Comparison of ENCODE assay signal across 2 cellular contexts in genomic region chr10:44398747-44399477, GRCh38.
TF ChIP-seq lines count a peak whose summit lies in the region.

No MANE protein-coding gene starts in this region.

TF ChIP-seq in H1, 55 proteins besides CTCF, POLR2A, EP300 and RAD21:
- TF ChIP-seq CEBPB (IDR thresholded peaks at IDR 0.05; ENCODE audit: low read depth, low read length) (no peak), GTF2F1 (IDR thresholded peaks at IDR 0.05; ENCODE audit: borderline replicate concordance, low read depth, low read length) (no peak), SIX5 (IDR thresholded peaks at IDR 0.05; ENCODE audit: low read depth, low read length) (no peak), POU5F1 (IDR thresholded peaks at IDR 0.05; ENCODE audit: low read depth, low read length) (no peak), SUZ12 (IDR thresholded peaks at IDR 0.05; ENCODE audit: low read length) (no peak), SP2 (IDR thresholded peaks at IDR 0.05; ENCODE audit: low read length) (no peak), ATF3 (IDR thresholded peaks at IDR 0.05; ENCODE audit: insufficient read depth, low read depth, low read length) (no peak)

TF ChIP-seq in SK-N-SH, 30 proteins besides CTCF, POLR2A, EP300 and RAD21:
- TF ChIP-seq YY1 (IDR thresholded peaks at IDR 0.05; ENCODE audit: low read depth) (no peak), SIN3A (IDR thresholded peaks at IDR 0.05; ENCODE audit: borderline replicate concordance, low read depth, low read length) (no peak), MEF2A (IDR thresholded peaks at IDR 0.05; ENCODE audit: borderline replicate concordance, low read depth) (no peak), EZH2phosphoT487 (IDR thresholded peaks at IDR 0.05; ENCODE audit: borderline replicate concordance, low read depth) (no peak), FOXM1 (IDR thresholded peaks at IDR 0.05; ENCODE audit: low read depth) (no peak), FOSL2 (IDR thresholded peaks at IDR 0.05; ENCODE audit: borderline replicate concordance, low read depth) (no peak), CHD2 (IDR thresholded peaks at IDR 0.05; ENCODE audit: low read length, partially characterized antibody) (no peak), FOXJ3 (CRISPR knock-in tag; IDR thresholded peaks at IDR 0.05) (no peak), MAX (IDR thresholded peaks at IDR 0.05; ENCODE audit: low read depth) (no peak), JUND (IDR thresholded peaks at IDR 0.05) (no peak), GABPA (IDR thresholded peaks at IDR 0.05; ENCODE audit: low read depth) (no peak), RFX5 (IDR thresholded peaks at IDR 0.05; ENCODE audit: low read length) (no peak), SMC3 (IDR thresholded peaks at IDR 0.05; ENCODE audit: low read depth, low read length) (no peak)
- TF ChIP-seq, protein P1, sequence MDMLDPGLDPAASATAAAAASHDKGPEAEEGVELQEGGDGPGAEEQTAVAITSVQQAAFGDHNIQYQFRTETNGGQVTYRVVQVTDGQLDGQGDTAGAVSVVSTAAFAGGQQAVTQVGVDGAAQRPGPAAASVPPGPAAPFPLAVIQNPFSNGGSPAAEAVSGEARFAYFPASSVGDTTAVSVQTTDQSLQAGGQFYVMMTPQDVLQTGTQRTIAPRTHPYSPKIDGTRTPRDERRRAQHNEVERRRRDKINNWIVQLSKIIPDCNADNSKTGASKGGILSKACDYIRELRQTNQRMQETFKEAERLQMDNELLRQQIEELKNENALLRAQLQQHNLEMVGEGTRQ (IDR thresholded peaks at IDR 0.05; ENCODE audit: borderline replicate concordance, low read depth, low read length) = no peak
- TF ChIP-seq, protein P2, sequence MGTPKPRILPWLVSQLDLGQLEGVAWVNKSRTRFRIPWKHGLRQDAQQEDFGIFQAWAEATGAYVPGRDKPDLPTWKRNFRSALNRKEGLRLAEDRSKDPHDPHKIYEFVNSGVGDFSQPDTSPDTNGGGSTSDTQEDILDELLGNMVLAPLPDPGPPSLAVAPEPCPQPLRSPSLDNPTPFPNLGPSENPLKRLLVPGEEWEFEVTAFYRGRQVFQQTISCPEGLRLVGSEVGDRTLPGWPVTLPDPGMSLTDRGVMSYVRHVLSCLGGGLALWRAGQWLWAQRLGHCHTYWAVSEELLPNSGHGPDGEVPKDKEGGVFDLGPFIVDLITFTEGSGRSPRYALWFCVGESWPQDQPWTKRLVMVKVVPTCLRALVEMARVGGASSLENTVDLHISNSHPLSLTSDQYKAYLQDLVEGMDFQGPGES (IDR thresholded peaks at IDR 0.05; ENCODE audit: low read depth, low read length) = no peak
- TF ChIP-seq, protein P3, sequence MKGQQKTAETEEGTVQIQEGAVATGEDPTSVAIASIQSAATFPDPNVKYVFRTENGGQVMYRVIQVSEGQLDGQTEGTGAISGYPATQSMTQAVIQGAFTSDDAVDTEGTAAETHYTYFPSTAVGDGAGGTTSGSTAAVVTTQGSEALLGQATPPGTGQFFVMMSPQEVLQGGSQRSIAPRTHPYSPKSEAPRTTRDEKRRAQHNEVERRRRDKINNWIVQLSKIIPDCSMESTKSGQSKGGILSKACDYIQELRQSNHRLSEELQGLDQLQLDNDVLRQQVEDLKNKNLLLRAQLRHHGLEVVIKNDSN (IDR thresholded peaks at IDR 0.05; ENCODE audit: borderline replicate concordance, low read depth) = no peak
TF ChIP-seq in SK-N-SH: peak in this region for 0.
